18 cellular contexts compared by ENCODE assay signal in the genomic region with DNA sequence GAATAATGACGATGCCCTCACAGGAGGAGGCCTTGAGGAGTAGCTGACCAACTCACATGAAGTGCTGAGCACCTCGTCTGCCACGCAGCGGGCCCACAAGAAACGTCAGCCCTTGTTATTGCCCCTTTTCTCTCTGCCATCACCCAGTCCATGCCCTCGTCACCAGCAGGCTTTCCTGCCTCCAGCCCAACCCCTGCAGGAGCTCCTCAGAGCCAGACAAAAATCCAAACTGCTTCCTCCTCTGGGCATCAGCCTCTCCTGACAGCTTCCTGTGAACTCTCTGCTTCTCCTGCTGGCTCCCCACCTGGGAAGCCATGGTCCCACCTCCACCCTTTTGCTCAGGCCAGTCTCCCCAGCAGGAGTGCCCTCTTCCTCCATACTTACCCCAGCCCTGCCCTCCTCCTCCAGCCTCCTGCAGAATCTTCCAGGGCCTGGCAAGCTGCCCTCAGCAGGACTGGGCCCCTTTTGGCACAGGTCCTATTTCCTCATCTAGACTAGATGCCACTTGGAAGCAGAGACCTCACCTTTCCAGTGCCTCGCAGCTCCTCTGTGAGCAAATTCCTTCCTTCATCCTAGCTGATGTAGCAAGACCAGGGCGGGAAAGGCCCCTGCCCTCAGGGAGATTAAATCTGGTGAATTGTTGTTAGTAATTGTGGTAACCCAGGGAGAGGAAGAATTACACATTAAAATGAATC.
DNase-seq lines count a peak whose midpoint lies in the region; ATAC-seq lines count a peak whose summit lies in the region.
"Had no signal": no experiment of that assay in that cellular context is flagged by ENCODE, and none has a peak within 500 bp of the region (broad histone marks: within the 10 kb centered on the region; RNA-seq: fewer than 3 reads in every experiment).

No MANE protein-coding gene starts in this region.

- peaks cover 3% of the 10 kb centered on the region for H3K27me3 Mint-ChIP-seq in activated T-helper 2 cell treated with anti-CD3 and anti-CD28 coated beads, Interferon-gamma antibody, Interleukin-2, Interleukin-4, amounts not matched to agents 10 μg/mL and 5 μg/mL and 100 μg/mL, durations not matched to agents 14 hours and 24 hours and 36 hours (ENCODE audit: low read depth)

- no peaks in the 10 kb centered on the region for H3K27me3 ChIP-seq in BLaER1
- H3K27me3 ChIP-seq in mesenchymal stem cell (ENCODE audit: control insufficient read depth in 1 of 2, insufficient read depth in 1 of 2, low read length in 2 of 2) = no peaks in the 10 kb centered on the region
- no peaks in the 10 kb centered on the region for H3K27me3 ChIP-seq in SJCRH30
- H3K27me3 ChIP-seq: suprapubic skin had no signal

- H3K4ac ChIP-seq in mesenchymal stem cell (ENCODE audit: low read depth in 1 of 2, low read length in 2 of 2) = no peak overlapping the region

- peak overlapping the region; percentile 46 for H3K4me3 Mint-ChIP-seq in activated T-helper 2 cell treated with anti-CD3 and anti-CD28 coated beads, Interferon-gamma antibody, Interleukin-2, Interleukin-4, amounts not matched to agents 10 μg/mL and 5 μg/mL and 100 μg/mL, durations not matched to agents 14 hours and 24 hours and 36 hours (ENCODE audit: low read depth)
- H3K4me3 Mint-ChIP-seq: activated CD8-positive, alpha-beta T cell treated with anti-CD3 and anti-CD28 coated beads for 36 hours had no signal

- no peaks in the 10 kb centered on the region for H4K20me1 ChIP-seq in BLaER1

- H3K14ac ChIP-seq in mesenchymal stem cell (ENCODE audit: low read length in 2 of 2) = no peak overlapping the region

- H3K23ac ChIP-seq in mesenchymal stem cell (ENCODE audit: low read length in 2 of 2) = no peak overlapping the region

- no peak overlapping the region for H3K9ac ChIP-seq in BLaER1
- H3K9ac ChIP-seq in mesenchymal stem cell (ENCODE audit: low read length) = peak overlapping the region; percentile 38

- H3K27ac ChIP-seq in BLaER1 (no peak overlapping the region), mesenchymal stem cell (ENCODE audit: low read length, poor library complexity, severe bottlenecking) (no peak overlapping the region), SJCRH30 (no peak overlapping the region)
- H3K27ac ChIP-seq: psoas muscle, suprapubic skin had no signal

- peak overlapping the region; percentile 18 for H3K27ac Mint-ChIP-seq in activated T-helper 2 cell treated with anti-CD3 and anti-CD28 coated beads, Interferon-gamma antibody, Interleukin-2, Interleukin-4, amounts not matched to agents 10 μg/mL and 5 μg/mL and 100 μg/mL, durations not matched to agents 14 hours and 24 hours and 36 hours
- H3K27ac Mint-ChIP-seq: activated CD8-positive, alpha-beta T cell treated with anti-CD3 and anti-CD28 coated beads for 36 hours had no signal

- H3K36me3 ChIP-seq in BLaER1 = no peaks in the 10 kb centered on the region
- no peaks in the 10 kb centered on the region for H3K36me3 ChIP-seq in mesenchymal stem cell (ENCODE audit: control insufficient read depth in 1 of 2, insufficient read depth in 2 of 2, low read depth in 1 of 2, low read length in 2 of 2)
- H3K36me3 ChIP-seq in SJCRH30 = no peaks in the 10 kb centered on the region
- H3K36me3 ChIP-seq: suprapubic skin had no signal

- intact Hi-C loops in activated T-helper 2 cell treated with anti-CD3 and anti-CD28 coated beads, Interferon-gamma antibody, Interleukin-2, Interleukin-4, amounts not matched to agents 10 μg/mL and 5 μg/mL and 100 μg/mL, durations not matched to agents 14 hours and 24 hours and 36 hours (cut with micrococcal nuclease) = loop anchor here (5.0 to 10.0 kb wide), 3 partner anchors 170 to 287 kb away; partner anchors contain the start of genes CDH23, SLC29A3 and VSIR

- H3K4me2 ChIP-seq in BLaER1 = peak overlapping the region; percentile 18; the same call in 1 of the 2 replicates
- H3K4me2 ChIP-seq in mesenchymal stem cell (ENCODE audit: low read length, poor library complexity, severe bottlenecking) = no peak overlapping the region

- H2BK15ac ChIP-seq in mesenchymal stem cell (ENCODE audit: low read depth, poor library complexity, severe bottlenecking) = no peak overlapping the region

- H3K36me3 Mint-ChIP-seq in activated T-helper 2 cell treated with anti-CD3 and anti-CD28 coated beads, Interferon-gamma antibody, Interleukin-2, Interleukin-4, amounts not matched to agents 10 μg/mL and 5 μg/mL and 100 μg/mL, durations not matched to agents 14 hours and 24 hours and 36 hours (ENCODE audit: low read depth) = no peaks in the 10 kb centered on the region
- H3K36me3 Mint-ChIP-seq: CD14-positive monocyte had no signal

- no peak overlapping the region for H2AK5ac ChIP-seq in mesenchymal stem cell (ENCODE audit: low read length, severe bottlenecking)

- no peak overlapping the region for H2BK120ac ChIP-seq in mesenchymal stem cell (ENCODE audit: low read depth, low read length)

- H2BK12ac ChIP-seq in mesenchymal stem cell (ENCODE audit: low read length in 2 of 2) = no peak overlapping the region

- WGBS in mesenchymal stem cell = 72% methylated on average over 7 of the region's 8 CpGs

- H2AFZ ChIP-seq in mesenchymal stem cell (ENCODE audit: low read depth, low read length) = no peak overlapping the region

- H4K91ac ChIP-seq in mesenchymal stem cell (ENCODE audit: low read length) = no peak overlapping the region

- H3K4me1 ChIP-seq in BLaER1 = peaks cover 16% of the 10 kb centered on the region
- peaks cover 8% of the 10 kb centered on the region for H3K4me1 ChIP-seq in mesenchymal stem cell (ENCODE audit: control insufficient read depth, insufficient read depth, low read depth, low read length)
- H3K4me1 ChIP-seq in SJCRH30 = peaks cover 29% of the 10 kb centered on the region
- H3K4me1 ChIP-seq: psoas muscle had no signal

- DNase-seq in ELF-1 (ENCODE audit: low read depth, low spot score) = peak; percentile 62
- no peak for DNase-seq in activated T-helper 2 cell treated with anti-CD3 and anti-CD28 coated beads, Interferon-gamma antibody, Interleukin-2, Interleukin-4, amounts not matched to agents 10 μg/mL and 5 μg/mL and 100 μg/mL, durations not matched to agents 14 hours and 24 hours and 36 hours (ENCODE audit: low spot score)
- DNase-seq in mesenchymal stem cell = no peak
- no peak for DNase-seq in 8988T
- no peak for DNase-seq in SJCRH30
- DNase-seq: activated gamma-delta T cell; glutamatergic neuron; MM.1S; NCI-H2081; psoas muscle; SHP77 treated with DMSO at 0.1 percent for 48 hours; stimulated activated CD4-positive, alpha-beta T cell treated with anti-CD3 and anti-CD28 coated beads, Interleukin-15, amount 100 ng/mL, for 24 hours had no signal

- no peak for ATAC-seq in GM18861 (IDR thresholded peaks at IDR 0.05; ENCODE audit: unreplicated experiment)
- no peak for ATAC-seq in HG03571 (IDR thresholded peaks at IDR 0.05; ENCODE audit: unreplicated experiment)
- ATAC-seq: psoas muscle had no signal

- H3K9me3 ChIP-seq in BLaER1 (no peaks in the 10 kb centered on the region), mesenchymal stem cell (ENCODE audit: control insufficient read depth, low read length) (no peaks in the 10 kb centered on the region), SJCRH30 (replicated peaks) (no peaks in the 10 kb centered on the region)
- H3K9me3 ChIP-seq: psoas muscle, suprapubic skin had no signal

- H3K18ac ChIP-seq in mesenchymal stem cell (ENCODE audit: low read depth in 1 of 2, low read length in 2 of 2) = no peak overlapping the region

- no peak overlapping the region for H4K8ac ChIP-seq in mesenchymal stem cell (ENCODE audit: low read length)

- peaks cover 36% of the 10 kb centered on the region for H3K4me1 Mint-ChIP-seq in activated T-helper 2 cell treated with anti-CD3 and anti-CD28 coated beads, Interferon-gamma antibody, Interleukin-2, Interleukin-4, amounts not matched to agents 10 μg/mL and 5 μg/mL and 100 μg/mL, durations not matched to agents 14 hours and 24 hours and 36 hours (ENCODE audit: low read depth)

- no peak overlapping the region for H3K4me3 ChIP-seq in BLaER1
- no peak overlapping the region for H3K4me3 ChIP-seq in mesenchymal stem cell (ENCODE audit: insufficient read depth in 1 of 2, low read depth in 1 of 2, low read length in 2 of 2)
- no peak overlapping the region for H3K4me3 ChIP-seq in SJCRH30
- H3K4me3 ChIP-seq: psoas muscle, suprapubic skin had no signal

- H3K79me1 ChIP-seq in mesenchymal stem cell (replicated peaks; ENCODE audit: low read length, poor library complexity, severe bottlenecking) = no peaks in the 10 kb centered on the region

- H2BK5ac ChIP-seq in mesenchymal stem cell (ENCODE audit: low read depth, low read length, poor library complexity, severe bottlenecking) = no peak overlapping the region

- H3K9me3 Mint-ChIP-seq in activated T-helper 2 cell treated with anti-CD3 and anti-CD28 coated beads, Interferon-gamma antibody, Interleukin-2, Interleukin-4, amounts not matched to agents 10 μg/mL and 5 μg/mL and 100 μg/mL, durations not matched to agents 14 hours and 24 hours and 36 hours = no peaks in the 10 kb centered on the region
- H3K9me3 Mint-ChIP-seq: activated CD8-positive, alpha-beta T cell treated with anti-CD3 and anti-CD28 coated beads for 36 hours; CD14-positive monocyte had no signal
